15 cellular contexts compared by ENCODE assay signal in the genomic region with DNA sequence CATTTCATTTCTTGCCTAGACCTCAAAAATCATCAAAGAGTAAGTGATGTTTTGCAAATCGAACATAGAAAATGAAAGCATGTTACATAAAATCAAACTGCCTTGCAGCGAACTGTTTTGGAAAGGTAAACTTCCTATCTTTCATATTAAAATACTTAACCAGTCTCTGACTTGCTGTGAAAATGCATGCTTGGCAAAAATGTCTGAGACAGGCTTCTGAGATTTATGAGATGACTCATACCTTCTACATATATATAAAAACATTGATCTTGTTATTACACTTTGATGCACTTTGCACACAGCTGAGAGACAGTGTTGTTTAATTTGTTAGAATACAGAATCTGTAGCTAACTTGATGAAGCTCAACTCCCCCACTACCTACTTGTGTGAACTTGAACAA.
A peak's percentile ranks its signal among the peaks of the same experiment; 100 is the strongest.
DNase-seq lines count a peak whose midpoint lies in the region; ATAC-seq and TF ChIP-seq lines count a peak whose summit lies in the region.
"Had no signal": no experiment of that assay in that cellular context is flagged by ENCODE, and none has a peak within 500 bp of the region (broad histone marks: within the 10 kb centered on the region; RNA-seq: fewer than 3 reads in every experiment).

No MANE protein-coding gene starts in this region.

- H3K9me3 ChIP-seq in MG63 (peaks cover 4% of the 10 kb centered on the region; the same call in 1 of the 2 replicates), mucosa of descending colon (no peaks in the 10 kb centered on the region)
- H3K9me3 ChIP-seq: BLaER1 treated with 17β-estradiol and CSF1 and Interleukin-3, amounts not matched to agents 10 nM and 100 nM; neutrophil had no signal

- H3K4me1 ChIP-seq in mucosa of descending colon (ENCODE audit: low read depth) = no peaks in the 10 kb centered on the region

- intact Hi-C loops in mucosa of descending colon (cut with DNase I, micrococcal nuclease) = no loop called here

- peak; percentile 41 for DNase-seq in EL
- DNase-seq in MG63 = no peak
- peak; percentile 48 for DNase-seq in brain microvascular endothelial cell
- DNase-seq in mucosa of descending colon = no peak
- DNase-seq in GM13977 (ENCODE audit: low spot score) = no peak
- DNase-seq in caudate nucleus (lab: John Stamatoyannopoulos, UW) = no peak
- DNase-seq in NCI-H345 (lab: John Stamatoyannopoulos, UW) = no peak
- DNase-seq: activated CD4-positive, alpha-beta T cell treated with anti-CD3 and anti-CD28 coated beads for 4 hours; amniotic stem cell; mesendoderm; NCI-H1436; NCI-H510A had no signal

- TF ChIP-seq CTCF in brain microvascular endothelial cell (IDR thresholded peaks at IDR 0.05; ENCODE audit: low read depth, low read length, missing control alignments) (no peak), mucosa of descending colon (IDR thresholded peaks at IDR 0.05) (no peak), GM13977 (IDR thresholded peaks at IDR 0.05; ENCODE audit: extremely low read depth, insufficient read depth, missing control alignments) (no peak)

- H3K27me3 ChIP-seq in MG63 (no peaks in the 10 kb centered on the region), brain microvascular endothelial cell (replicated peaks) (no peaks in the 10 kb centered on the region)
- H3K27me3 ChIP-seq: BLaER1 treated with 17β-estradiol and CSF1 and Interleukin-3, amounts not matched to agents 10 nM and 100 nM; neutrophil had no signal

- ATAC-seq in mucosa of descending colon (peak; percentile 43), HG02840 (IDR thresholded peaks at IDR 0.05; ENCODE audit: low FRiP score, unreplicated experiment) (no peak)

- H3K4me3 ChIP-seq in MG63 (peak overlapping the region; percentile 24), brain microvascular endothelial cell (ENCODE audit: low read depth, low read length) (no peak overlapping the region), mucosa of descending colon (no peak overlapping the region)
- H3K4me3 ChIP-seq: BLaER1 treated with 17β-estradiol and CSF1 and Interleukin-3, amounts not matched to agents 10 nM and 100 nM had no signal

- in situ Hi-C loops in brain microvascular endothelial cell (cut with HindIII; ENCODE audit: low pct_ligation_motif_present, low sequenced_read_pairs) (no loop called here), GM13977 (cut with MboI; ENCODE audit: low pct_unique_long_range_greater_than_20kb, low sequenced_read_pairs, unreplicated experiment) (no loop called here)

- H3K27ac ChIP-seq in brain microvascular endothelial cell (no peak overlapping the region), caudate nucleus (ENCODE audit: low read depth, low read length) (no peak overlapping the region)
- H3K27ac ChIP-seq: BLaER1 treated with 17β-estradiol and CSF1 and Interleukin-3, amounts not matched to agents 10 nM and 100 nM; neutrophil had no signal

- H3K36me3 ChIP-seq in MG63 (no peaks in the 10 kb centered on the region), brain microvascular endothelial cell (replicated peaks) (no peaks in the 10 kb centered on the region), mucosa of descending colon (ENCODE audit: low read depth) (no peaks in the 10 kb centered on the region)
- H3K36me3 ChIP-seq: BLaER1 treated with 17β-estradiol and CSF1 and Interleukin-3, amounts not matched to agents 10 nM and 100 nM; neutrophil had no signal

Comparison
In these comparisons a context has a peak if more than half of its experiments do, and no peak if none do; other contexts are left out.
1. DNase-seq: peak in EL (single experiment) and brain microvascular endothelial cell (single experiment); none in MG63 (single experiment), mucosa of descending colon (0 of 3), GM13977 (single experiment), caudate nucleus (0 of 61) and NCI-H345 (single experiment).